Comparison of ENCODE assay signal across 34 cellular contexts in the genomic region with DNA sequence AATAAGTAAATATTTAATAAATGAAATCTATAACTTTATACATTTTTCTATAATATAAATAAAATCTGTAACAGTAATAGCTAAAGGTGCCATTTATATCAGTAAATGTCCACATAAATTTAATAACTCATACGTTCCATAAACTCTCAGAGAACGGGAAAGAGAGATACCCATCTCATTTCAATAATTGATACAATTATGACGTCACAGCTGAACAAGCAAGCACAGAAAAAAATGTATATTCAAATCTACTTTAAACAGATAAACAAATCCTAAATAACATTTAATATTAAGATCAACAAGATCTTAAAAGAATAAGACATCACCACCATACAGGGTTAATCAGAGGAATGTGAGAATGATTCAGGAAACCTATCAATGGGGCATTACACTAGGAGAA.
"Had no signal": no experiment of that assay in that cellular context is flagged by ENCODE, and none has a peak within 500 bp of the region (broad histone marks: within the 10 kb centered on the region; RNA-seq: fewer than 3 reads in every experiment).

No MANE protein-coding gene starts in this region.

- DNase-seq: Karpas-422, Kasumi-1, MG63, MM.1S, MV-4-11, NCI-H1048, NCI-H1092, NCI-H1092 treated with DMSO at 0.1 percent for 48 hours, NCI-H1105, NCI-H1105 treated with DMSO at 0.1 percent for 48 hours, NCI-H1417, NCI-H1417 treated with DMSO at 0.1 percent for 48 hours, NCI-H1436, NCI-H1436 treated with DMSO at 0.1 percent for 48 hours, NCI-H146, NCI-H1694, NCI-H1694 treated with DMSO at 0.1 percent for 48 hours, NCI-H187, NCI-H187 treated with DMSO at 0.1 percent for 48 hours, NCI-H1930, NCI-H2029, NCI-H2029 treated with DMSO at 0.1 percent for 48 hours, NCI-H2081, NCI-H2081 treated with DMSO at 0.1 percent for 48 hours, NCI-H2107, NCI-H2171, NCI-H2171 treated with DMSO at 0.1 percent for 48 hours, NCI-H2227 treated with DMSO at 0.1 percent for 48 hours, NCI-H226, NCI-H345, NCI-H446, NCI-H446 treated with DMSO at 0.1 percent for 48 hours, NCI-H510A had no signal

- H3K9ac ChIP-seq: KMS-11 had no signal

- H3K27me3 ChIP-seq: MG63 had no signal

- H3K27ac ChIP-seq: KMS-11 had no signal

- H3K4me3 ChIP-seq: MG63 had no signal

- H3K36me3 ChIP-seq: MG63 had no signal

- H3K4me2 ChIP-seq: KMS-11 had no signal
